Comparison of ENCODE assay signal across 9 cellular contexts in genomic region chr1:229058111-229058551, GRCh38.
A peak's percentile ranks its signal among the peaks of the same experiment; 100 is the strongest.
DNase-seq lines count a peak whose midpoint lies in the region; ATAC-seq, FAIRE-seq and TF ChIP-seq lines count a peak whose summit lies in the region.
"Had no signal": no experiment of that assay in that cellular context is flagged by ENCODE, and none has a peak within 500 bp of the region (broad histone marks: within the 10 kb centered on the region; RNA-seq: fewer than 3 reads in every experiment).

No MANE protein-coding gene starts in this region.

- no peak overlapping the region for H3K9ac ChIP-seq in parathyroid adenoma

- H2AFZ ChIP-seq in parathyroid adenoma, result no peak overlapping the region
- H2AFZ ChIP-seq: PC-9 had no signal

- H3K27ac Mint-ChIP-seq in CD4-positive, alpha-beta T cell, result peak overlapping the region; percentile 75
- H3K27ac Mint-ChIP-seq in activated T-helper 17 cell treated with anti-CD3 and anti-CD28 coated beads, Interleukin-2, amount 50 U/mL, for 72 hours, result no peak overlapping the region

- H3K36me3 Mint-ChIP-seq in CD4-positive, alpha-beta T cell (ENCODE audit: low read depth), result no peaks in the 10 kb centered on the region
- no peaks in the 10 kb centered on the region for H3K36me3 Mint-ChIP-seq in activated T-helper 17 cell treated with anti-CD3 and anti-CD28 coated beads, Interleukin-2, amount 50 U/mL, for 72 hours (ENCODE audit: low read depth)

- H3K9me3 ChIP-seq in CD4-positive, alpha-beta T cell (ENCODE audit: control insufficient read depth, low read length), result no peaks in the 10 kb centered on the region
- H3K9me3 ChIP-seq in parathyroid adenoma (ENCODE audit: control insufficient read depth, low read length), result no peaks in the 10 kb centered on the region

- H3K27ac ChIP-seq in CD4-positive, alpha-beta T cell (ENCODE audit: low read depth, low read length), result no peak overlapping the region
- H3K27ac ChIP-seq in parathyroid adenoma, result peak overlapping the region; percentile 47
- H3K27ac ChIP-seq: PC-9 had no signal

- H3K4me1 Mint-ChIP-seq in CD4-positive, alpha-beta T cell (ENCODE audit: low read depth), result peaks cover 62% of the 10 kb centered on the region
- H3K4me1 Mint-ChIP-seq in activated T-helper 17 cell treated with anti-CD3 and anti-CD28 coated beads, Interleukin-2, amount 50 U/mL, for 72 hours, result peaks cover 30% of the 10 kb centered on the region

- H3K4me2 ChIP-seq in parathyroid adenoma (ENCODE audit: low read length), result no peak overlapping the region
- H3K4me2 ChIP-seq: PC-9 had no signal

- no peak for FAIRE-seq in H54 (lab: Jason Lieb, UNC)

- H3K9me3 Mint-ChIP-seq in CD4-positive, alpha-beta T cell, result no peaks in the 10 kb centered on the region
- no peaks in the 10 kb centered on the region for H3K9me3 Mint-ChIP-seq in activated T-helper 17 cell treated with anti-CD3 and anti-CD28 coated beads, Interleukin-2, amount 50 U/mL, for 72 hours

- POLR2A ChIA-PET in CD4-positive, alpha-beta T cell (lab: Charles Lee), result interaction anchor here (0.8 to 2.0 kb wide), 6 partner anchors 10 to 169 kb away, joined by 3 to 12 read pairs (median 6); no protein-coding TSS in a partner anchor

- peak overlapping the region; percentile 71 for H3K4me3 Mint-ChIP-seq in CD4-positive, alpha-beta T cell
- H3K4me3 Mint-ChIP-seq in activated T-helper 17 cell treated with anti-CD3 and anti-CD28 coated beads, Interleukin-2, amount 50 U/mL, for 72 hours, result peak overlapping the region; percentile 42

- no peaks in the 10 kb centered on the region for H3K27me3 Mint-ChIP-seq in CD4-positive, alpha-beta T cell
- no peaks in the 10 kb centered on the region for H3K27me3 Mint-ChIP-seq in activated T-helper 17 cell treated with anti-CD3 and anti-CD28 coated beads, Interleukin-2, amount 50 U/mL, for 72 hours

- H3K36me3 ChIP-seq in parathyroid adenoma (ENCODE audit: control insufficient read depth, insufficient read depth, low read length), result no peaks in the 10 kb centered on the region

- no peaks in the 10 kb centered on the region for H3K27me3 ChIP-seq in CD4-positive, alpha-beta T cell (ENCODE audit: control insufficient read depth, insufficient read depth, low read length)
- H3K27me3 ChIP-seq in parathyroid adenoma (ENCODE audit: control insufficient read depth, insufficient read depth, low read length), result no peaks in the 10 kb centered on the region

- no peak for TF ChIP-seq POLR2A in H54 (IDR thresholded peaks at IDR 0.05; ENCODE audit: low read depth, low read length)

- TF ChIP-seq CTCF in CD4-positive, alpha-beta T cell (IDR thresholded peaks at IDR 0.05), result no peak
- no peak for TF ChIP-seq CTCF in parathyroid adenoma (IDR thresholded peaks at IDR 0.05)

- intact Hi-C loops in CD4-positive, alpha-beta T cell (cut with DNase I, micrococcal nuclease), result no loop called here

- no peak overlapping the region for H3K4me3 ChIP-seq in parathyroid adenoma (ENCODE audit: low read depth, low read length)
- H3K4me3 ChIP-seq: PC-9 had no signal

- peak; percentile 84 for ATAC-seq in CD4-positive, alpha-beta T cell (ENCODE audit: poor library complexity)
- peak; percentile 72 for ATAC-seq in activated T-helper 17 cell treated with anti-CD3 and anti-CD28 coated beads, Interleukin-2, amount 50 U/mL, for 72 hours (replicated peaks)
- ATAC-seq in GM21423 (IDR thresholded peaks at IDR 0.05; ENCODE audit: unreplicated experiment) (no peak), HG03108 (IDR thresholded peaks at IDR 0.05; ENCODE audit: unreplicated experiment) (no peak), HG02642 (IDR thresholded peaks at IDR 0.05; ENCODE audit: poor library complexity, unreplicated experiment) (no peak)

- H3K4me1 ChIP-seq in parathyroid adenoma, result no peaks in the 10 kb centered on the region

- peak; percentile 1 to 56 (median 28) for DNase-seq in CD4-positive, alpha-beta T cell
- DNase-seq in NCI-H2107 (lab: John Stamatoyannopoulos, UW) (peak; percentile 68), H54 (ENCODE audit: insufficient read length, low spot score) (no peak)
- DNase-seq: PC-9 had no signal

- no peaks in the 10 kb centered on the region for H3K79me2 ChIP-seq in parathyroid adenoma

- CTCF ChIA-PET in CD4-positive, alpha-beta T cell (lab: Charles Lee), result no interaction called here

Comparison
In these comparisons a context has a peak if more than half of its experiments do, and no peak if none do; other contexts are left out.
1. ATAC-seq: peak in CD4-positive, alpha-beta T cell (single experiment) and activated T-helper 17 cell treated with anti-CD3 and anti-CD28 coated beads, Interleukin-2, amount 50 U/mL, for 72 hours (single experiment); none in GM21423 (single experiment), HG03108 (single experiment) and HG02642 (single experiment).